ENCODE assay signal across 8 cellular contexts in the genomic region with DNA sequence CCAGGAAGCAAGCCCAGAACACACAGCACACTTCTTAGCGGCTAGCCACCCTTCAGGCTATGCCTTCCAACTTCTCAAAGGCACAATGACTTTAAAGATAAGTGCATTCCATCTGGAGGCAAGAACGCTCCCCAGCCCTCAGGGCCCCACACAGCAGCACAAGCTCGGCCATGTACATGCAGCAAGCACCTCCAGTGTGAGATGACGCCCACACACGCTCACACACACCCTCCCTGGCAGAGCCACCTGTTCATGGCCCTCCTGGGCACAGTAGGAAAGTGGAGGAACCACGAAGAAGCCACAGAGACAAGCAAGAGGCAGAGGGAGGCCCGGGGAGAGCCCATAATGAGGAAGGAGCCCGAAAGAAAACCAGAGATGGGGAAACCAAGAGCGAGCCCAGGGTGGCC. TPM values are rescaled to one million over a fixed set of nuclear protein-coding genes. Genes with fewer than 3 reads are reported as not detected.
DNase-seq lines count a peak whose midpoint lies in the region; TF ChIP-seq lines count a peak whose summit lies in the region.

No MANE protein-coding gene starts in this region.

- H3K4me3 Mint-ChIP-seq in dendritic cell treated with granulocyte-macrophage colony-stimulating factor and Interleukin-4, amounts not matched to agents 40 ng/mL and 50 ng/mL, for 4 days, result no peak overlapping the region

- H3K36me3 ChIP-seq in Peyer's patch, result no peaks in the 10 kb centered on the region
- no peaks in the 10 kb centered on the region for H3K36me3 ChIP-seq in sigmoid colon

- intact Hi-C loops in dendritic cell treated with granulocyte-macrophage colony-stimulating factor and Interleukin-4, amounts not matched to agents 40 ng/mL and 50 ng/mL, for 4 days (cut with micrococcal nuclease), result loop anchor here (10.0 kb wide), 1 partner anchor 50 kb away; no protein-coding TSS in a partner anchor
- intact Hi-C loops in sigmoid colon (cut with DNase I), result no loop called here

- DNase-seq in activated CD4-positive, alpha-beta T cell treated with anti-CD3 and anti-CD28 coated beads for 4 hours, result peak; percentile 38 to 45
- DNase-seq in activated CD4-positive, alpha-beta T cell treated with anti-CD3 and anti-CD28 coated beads for 1 hour, result no peak
- DNase-seq in Peyer's patch, result peak in 1 of 3 donors; percentile 46
- DNase-seq in sigmoid colon, result no peak
- DNase-seq in NCI-H2107 (lab: John Stamatoyannopoulos, UW), result no peak
- no peak for DNase-seq in NCI-H146 treated with DMSO at 0.1 percent for 48 hours (lab: John Stamatoyannopoulos, UW; ENCODE audit: unreplicated experiment)
- no peak for DNase-seq in GM10266 (ENCODE audit: extremely low spot score)

- TF ChIP-seq EP300 in sigmoid colon (IDR thresholded peaks at IDR 0.05), result no peak

- WGBS in sigmoid colon, 2 donors, result 31 to 33% methylated on average over 9 of the region's 9 CpGs

- H3K27ac Mint-ChIP-seq in dendritic cell treated with granulocyte-macrophage colony-stimulating factor and Interleukin-4, amounts not matched to agents 40 ng/mL and 50 ng/mL, for 4 days, result peak overlapping the region; percentile 17

- H3K9me3 ChIP-seq in Peyer's patch (no peaks in the 10 kb centered on the region), sigmoid colon (no peaks in the 10 kb centered on the region)

- H3K9me3 Mint-ChIP-seq in dendritic cell treated with granulocyte-macrophage colony-stimulating factor and Interleukin-4, amounts not matched to agents 40 ng/mL and 50 ng/mL, for 4 days, result no peaks in the 10 kb centered on the region

- H3K27me3 ChIP-seq in Peyer's patch (no peaks in the 10 kb centered on the region), sigmoid colon (no peaks in the 10 kb centered on the region)

- no peak for TF ChIP-seq CTCF in Peyer's patch (IDR thresholded peaks at IDR 0.05)
- no peak for TF ChIP-seq CTCF in sigmoid colon (IDR thresholded peaks at IDR 0.05)
- TF ChIP-seq CTCF in GM10266 (IDR thresholded peaks at IDR 0.05; ENCODE audit: control insufficient read depth, insufficient read depth, low read depth, missing control alignments), result no peak

- H3K4me1 ChIP-seq in Peyer's patch (peaks cover 5 to 75% (median 31%) of the 10 kb centered on the region in 4 donors), sigmoid colon (peaks cover 0 to 60% (median 53%) of the 10 kb centered on the region in 4 donors)

- no peak overlapping the region for H3K4me3 ChIP-seq in Peyer's patch
- H3K4me3 ChIP-seq in sigmoid colon, result no peak overlapping the region

- H3K4me1 Mint-ChIP-seq in dendritic cell treated with granulocyte-macrophage colony-stimulating factor and Interleukin-4, amounts not matched to agents 40 ng/mL and 50 ng/mL, for 4 days (ENCODE audit: low read depth), result peaks cover 82% of the 10 kb centered on the region

- peaks cover 55% of the 10 kb centered on the region for H3K27me3 Mint-ChIP-seq in dendritic cell treated with granulocyte-macrophage colony-stimulating factor and Interleukin-4, amounts not matched to agents 40 ng/mL and 50 ng/mL, for 4 days

- TF ChIP-seq POLR2A in Peyer's patch (IDR thresholded peaks at IDR 0.05) (no peak), sigmoid colon (IDR thresholded peaks at IDR 0.05) (no peak)

- H3K27ac ChIP-seq in Peyer's patch (peak overlapping the region; percentile 72 to 79 (median 76)), sigmoid colon (peak overlapping the region; percentile 58 to 77 (median 66))

- no peaks in the 10 kb centered on the region for H3K36me3 Mint-ChIP-seq in dendritic cell treated with granulocyte-macrophage colony-stimulating factor and Interleukin-4, amounts not matched to agents 40 ng/mL and 50 ng/mL, for 4 days (ENCODE audit: low read depth)

RNA-seq across cellular contexts. Expression of a gene that starts 21.7 kb away (rescaled TPM):
- total RNA-seq in Peyer's patch, result 10 to 100 TPM; 22.2 to 81.7 (median 47.2) TPM
- 10 to 100 TPM; 36.1 to 57.9 (median 43.2) TPM for total RNA-seq in sigmoid colon
- polyA plus RNA-seq in sigmoid colon, result 10 to 100 TPM; 20.3 to 52.9 (median 34.8) TPM

Comparison
In these comparisons a context has a peak if more than half of its experiments do, and no peak if none do; other contexts are left out.
1. DNase-seq: peak in activated CD4-positive, alpha-beta T cell treated with anti-CD3 and anti-CD28 coated beads for 4 hours (2 of 2); none in activated CD4-positive, alpha-beta T cell treated with anti-CD3 and anti-CD28 coated beads for 1 hour (single experiment), sigmoid colon (single experiment), NCI-H2107 (single experiment), NCI-H146 treated with DMSO at 0.1 percent for 48 hours (single experiment) and GM10266 (single experiment).